Comparison of ENCODE assay signal across 14 cellular contexts in genomic region chr15:70669006-70669602, GRCh38.
DNase-seq lines count a peak whose midpoint lies in the region; ATAC-seq and TF ChIP-seq lines count a peak whose summit lies in the region.
"Had no signal": no experiment of that assay in that cellular context is flagged by ENCODE, and none has a peak within 500 bp of the region (broad histone marks: within the 10 kb centered on the region; RNA-seq: fewer than 3 reads in every experiment).

No MANE protein-coding gene starts in this region.

- ATAC-seq in GM18502 (IDR thresholded peaks at IDR 0.05; ENCODE audit: poor library complexity, unreplicated experiment) (peak; percentile 76), GM21515 (IDR thresholded peaks at IDR 0.05; ENCODE audit: unreplicated experiment) (peak; percentile 71), HG03045 (IDR thresholded peaks at IDR 0.05; ENCODE audit: unreplicated experiment) (peak; percentile 87), SK-N-SH treated with all-trans-retinoic acid at 6 μM for 48 hours (peak; percentile 51)
- ATAC-seq: upper lobe of right lung had no signal

- intact Hi-C loops in activated CD4-positive, alpha-beta T cell treated with anti-CD3 and anti-CD28 coated beads, Interleukin-2, amount 10 ng/mL, durations not matched to agents 24 days and 14 days (cut with micrococcal nuclease) = no loop called here

- no peak overlapping the region for H3K4me3 Mint-ChIP-seq in activated CD4-positive, alpha-beta T cell treated with anti-CD3 and anti-CD28 coated beads, Interleukin-2, amount 10 ng/mL, durations not matched to agents 24 days and 14 days
- H3K4me3 Mint-ChIP-seq: activated naive CD8-positive, alpha-beta T cell treated with anti-CD3 and anti-CD28 coated beads for 36 hours; nephron had no signal

- no peaks in the 10 kb centered on the region for H3K9me3 Mint-ChIP-seq in activated CD4-positive, alpha-beta T cell treated with anti-CD3 and anti-CD28 coated beads, Interleukin-2, amount 10 ng/mL, durations not matched to agents 24 days and 14 days
- H3K9me3 Mint-ChIP-seq: activated naive CD8-positive, alpha-beta T cell treated with anti-CD3 and anti-CD28 coated beads for 36 hours; nephron had no signal

- no peak for DNase-seq in 8988T
- no peak for DNase-seq in activated T-cell treated with anti-CD3 and anti-CD28 coated beads, Interleukin-2, amount 50 U/mL, for 48 hours
- no peak for DNase-seq in activated CD4-positive, alpha-beta T cell treated with anti-CD3 and anti-CD28 coated beads, Interleukin-2, amount 10 ng/mL, durations not matched to agents 24 days and 14 days
- DNase-seq in NCI-H748 (lab: John Stamatoyannopoulos, UW; ENCODE audit: unreplicated experiment) = no peak
- DNase-seq: activated naive CD8-positive, alpha-beta T cell treated with anti-CD3 and anti-CD28 coated beads for 36 hours; NCI-H1694; OCI-M1; T-helper 2 cell; upper lobe of right lung had no signal

- peaks cover 18% of the 10 kb centered on the region for H3K4me1 Mint-ChIP-seq in activated CD4-positive, alpha-beta T cell treated with anti-CD3 and anti-CD28 coated beads, Interleukin-2, amount 10 ng/mL, durations not matched to agents 24 days and 14 days

- peaks cover 14% of the 10 kb centered on the region for H3K27me3 Mint-ChIP-seq in activated CD4-positive, alpha-beta T cell treated with anti-CD3 and anti-CD28 coated beads, Interleukin-2, amount 10 ng/mL, durations not matched to agents 24 days and 14 days

- no peaks in the 10 kb centered on the region for H3K36me3 Mint-ChIP-seq in activated CD4-positive, alpha-beta T cell treated with anti-CD3 and anti-CD28 coated beads, Interleukin-2, amount 10 ng/mL, durations not matched to agents 24 days and 14 days (ENCODE audit: low read depth)
- H3K36me3 Mint-ChIP-seq: activated naive CD8-positive, alpha-beta T cell treated with anti-CD3 and anti-CD28 coated beads for 36 hours had no signal

- no peak overlapping the region for H3K27ac Mint-ChIP-seq in activated CD4-positive, alpha-beta T cell treated with anti-CD3 and anti-CD28 coated beads, Interleukin-2, amount 10 ng/mL, durations not matched to agents 24 days and 14 days
- H3K27ac Mint-ChIP-seq: activated naive CD8-positive, alpha-beta T cell treated with anti-CD3 and anti-CD28 coated beads for 36 hours had no signal

TF ChIP-seq in SK-N-SH treated with all-trans-retinoic acid at 6 μM for 48 hours, 23 proteins besides CTCF, POLR2A, EP300 and RAD21:
- TF ChIP-seq TCF4 (CRISPR knock-in tag; IDR thresholded peaks at IDR 0.05; ENCODE audit: borderline replicate concordance) (no peak), CSDC2 (CRISPR knock-in tag; IDR thresholded peaks at IDR 0.05) (no peak), ZNF565 (CRISPR knock-in tag; conservative IDR thresholded peaks at IDR 0.05; ENCODE audit: low read depth) (no peak), TOX (CRISPR knock-in tag; IDR thresholded peaks at IDR 0.05; ENCODE audit: borderline replicate concordance) (no peak), ZC3H10 (CRISPR knock-in tag; IDR thresholded peaks at IDR 0.05) (no peak), ZNF70 (CRISPR knock-in tag; IDR thresholded peaks at IDR 0.05) (no peak), POU6F1 (CRISPR knock-in tag; IDR thresholded peaks at IDR 0.05; ENCODE audit: borderline replicate concordance, low read depth) (no peak), RARB (CRISPR knock-in tag; IDR thresholded peaks at IDR 0.05) (no peak), GLIS3 (CRISPR knock-in tag; IDR thresholded peaks at IDR 0.05) (no peak), ESRRG (CRISPR knock-in tag; IDR thresholded peaks at IDR 0.05) (no peak), BACH2 (CRISPR knock-in tag; IDR thresholded peaks at IDR 0.05; ENCODE audit: borderline replicate concordance) (no peak)
- TF ChIP-seq, protein P1, sequence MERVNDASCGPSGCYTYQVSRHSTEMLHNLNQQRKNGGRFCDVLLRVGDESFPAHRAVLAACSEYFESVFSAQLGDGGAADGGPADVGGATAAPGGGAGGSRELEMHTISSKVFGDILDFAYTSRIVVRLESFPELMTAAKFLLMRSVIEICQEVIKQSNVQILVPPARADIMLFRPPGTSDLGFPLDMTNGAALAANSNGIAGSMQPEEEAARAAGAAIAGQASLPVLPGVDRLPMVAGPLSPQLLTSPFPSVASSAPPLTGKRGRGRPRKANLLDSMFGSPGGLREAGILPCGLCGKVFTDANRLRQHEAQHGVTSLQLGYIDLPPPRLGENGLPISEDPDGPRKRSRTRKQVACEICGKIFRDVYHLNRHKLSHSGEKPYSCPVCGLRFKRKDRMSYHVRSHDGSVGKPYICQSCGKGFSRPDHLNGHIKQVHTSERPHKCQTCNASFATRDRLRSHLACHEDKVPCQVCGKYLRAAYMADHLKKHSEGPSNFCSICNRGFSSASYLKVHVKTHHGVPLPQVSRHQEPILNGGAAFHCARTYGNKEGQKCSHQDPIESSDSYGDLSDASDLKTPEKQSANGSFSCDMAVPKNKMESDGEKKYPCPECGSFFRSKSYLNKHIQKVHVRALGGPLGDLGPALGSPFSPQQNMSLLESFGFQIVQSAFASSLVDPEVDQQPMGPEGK (CRISPR knock-in tag; IDR thresholded peaks at IDR 0.05; ENCODE audit: borderline replicate concordance) = no peak
- TF ChIP-seq, protein P2, sequence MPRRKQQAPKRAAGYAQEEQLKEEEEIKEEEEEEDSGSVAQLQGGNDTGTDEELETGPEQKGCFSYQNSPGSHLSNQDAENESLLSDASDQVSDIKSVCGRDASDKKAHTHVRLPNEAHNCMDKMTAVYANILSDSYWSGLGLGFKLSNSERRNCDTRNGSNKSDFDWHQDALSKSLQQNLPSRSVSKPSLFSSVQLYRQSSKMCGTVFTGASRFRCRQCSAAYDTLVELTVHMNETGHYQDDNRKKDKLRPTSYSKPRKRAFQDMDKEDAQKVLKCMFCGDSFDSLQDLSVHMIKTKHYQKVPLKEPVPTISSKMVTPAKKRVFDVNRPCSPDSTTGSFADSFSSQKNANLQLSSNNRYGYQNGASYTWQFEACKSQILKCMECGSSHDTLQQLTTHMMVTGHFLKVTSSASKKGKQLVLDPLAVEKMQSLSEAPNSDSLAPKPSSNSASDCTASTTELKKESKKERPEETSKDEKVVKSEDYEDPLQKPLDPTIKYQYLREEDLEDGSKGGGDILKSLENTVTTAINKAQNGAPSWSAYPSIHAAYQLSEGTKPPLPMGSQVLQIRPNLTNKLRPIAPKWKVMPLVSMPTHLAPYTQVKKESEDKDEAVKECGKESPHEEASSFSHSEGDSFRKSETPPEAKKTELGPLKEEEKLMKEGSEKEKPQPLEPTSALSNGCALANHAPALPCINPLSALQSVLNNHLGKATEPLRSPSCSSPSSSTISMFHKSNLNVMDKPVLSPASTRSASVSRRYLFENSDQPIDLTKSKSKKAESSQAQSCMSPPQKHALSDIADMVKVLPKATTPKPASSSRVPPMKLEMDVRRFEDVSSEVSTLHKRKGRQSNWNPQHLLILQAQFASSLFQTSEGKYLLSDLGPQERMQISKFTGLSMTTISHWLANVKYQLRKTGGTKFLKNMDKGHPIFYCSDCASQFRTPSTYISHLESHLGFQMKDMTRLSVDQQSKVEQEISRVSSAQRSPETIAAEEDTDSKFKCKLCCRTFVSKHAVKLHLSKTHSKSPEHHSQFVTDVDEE (CRISPR knock-in tag; IDR thresholded peaks at IDR 0.05) = no peak
